Comparison of ENCODE assay signal across 1 cellular context in the genomic region with DNA sequence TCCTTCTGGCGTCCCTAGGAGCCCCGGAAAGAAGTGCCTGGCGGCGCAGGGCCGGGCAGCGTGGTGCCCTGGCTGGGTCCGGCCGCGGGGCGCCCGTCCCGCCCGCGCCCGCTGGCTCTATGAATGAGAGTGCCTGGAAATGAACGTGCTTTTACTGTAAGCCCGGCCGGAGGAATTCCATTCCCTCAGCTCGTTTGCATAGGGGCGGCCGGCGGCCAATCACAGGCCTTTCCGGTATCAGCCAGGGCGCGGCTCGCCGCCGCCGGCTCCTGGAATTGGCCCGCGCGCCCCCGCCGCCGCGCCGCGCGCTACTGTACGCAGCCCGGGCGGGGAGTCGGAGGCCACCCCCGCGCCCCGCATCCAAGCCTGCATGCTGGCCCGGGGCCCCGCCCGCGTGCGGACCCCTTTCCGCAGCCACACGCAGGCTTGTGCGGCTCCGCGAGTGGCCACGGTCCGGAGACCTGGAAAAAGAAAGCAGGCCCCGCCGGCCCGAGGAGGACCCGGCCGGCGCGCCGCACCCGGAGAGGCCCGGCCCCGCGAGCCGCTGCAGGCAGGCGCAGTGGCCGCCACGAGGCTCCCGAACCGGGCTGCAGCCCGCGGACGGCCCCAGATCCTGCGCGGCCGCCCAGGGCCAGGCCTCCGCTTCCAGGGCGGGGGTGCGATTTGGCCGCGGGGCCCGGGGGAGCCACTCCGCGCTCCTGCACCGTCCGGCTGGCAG.
TF ChIP-seq lines count a peak whose summit lies in the region.

No MANE protein-coding gene starts in this region.

TF ChIP-seq in HepG2, 621 proteins besides CTCF, POLR2A, EP300 and RAD21 (continued from another document and continues in another):
- no peak for TF ChIP-seq ZNF891 (CRISPR knock-in tag; IDR thresholded peaks at IDR 0.05)
- TF ChIP-seq, protein P1, sequence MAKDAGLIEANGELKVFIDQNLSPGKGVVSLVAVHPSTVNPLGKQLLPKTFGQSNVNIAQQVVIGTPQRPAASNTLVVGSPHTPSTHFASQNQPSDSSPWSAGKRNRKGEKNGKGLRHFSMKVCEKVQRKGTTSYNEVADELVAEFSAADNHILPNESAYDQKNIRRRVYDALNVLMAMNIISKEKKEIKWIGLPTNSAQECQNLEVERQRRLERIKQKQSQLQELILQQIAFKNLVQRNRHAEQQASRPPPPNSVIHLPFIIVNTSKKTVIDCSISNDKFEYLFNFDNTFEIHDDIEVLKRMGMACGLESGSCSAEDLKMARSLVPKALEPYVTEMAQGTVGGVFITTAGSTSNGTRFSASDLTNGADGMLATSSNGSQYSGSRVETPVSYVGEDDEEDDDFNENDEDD (CRISPR knock-in tag; IDR thresholded peaks at IDR 0.05; ENCODE audit: borderline replicate concordance) = peak; percentile 63; the same call in 1 of the 2 replicates
- no peak for TF ChIP-seq FOXM1 (CRISPR knock-in tag; IDR thresholded peaks at IDR 0.05)
- TF ChIP-seq, protein P2, sequence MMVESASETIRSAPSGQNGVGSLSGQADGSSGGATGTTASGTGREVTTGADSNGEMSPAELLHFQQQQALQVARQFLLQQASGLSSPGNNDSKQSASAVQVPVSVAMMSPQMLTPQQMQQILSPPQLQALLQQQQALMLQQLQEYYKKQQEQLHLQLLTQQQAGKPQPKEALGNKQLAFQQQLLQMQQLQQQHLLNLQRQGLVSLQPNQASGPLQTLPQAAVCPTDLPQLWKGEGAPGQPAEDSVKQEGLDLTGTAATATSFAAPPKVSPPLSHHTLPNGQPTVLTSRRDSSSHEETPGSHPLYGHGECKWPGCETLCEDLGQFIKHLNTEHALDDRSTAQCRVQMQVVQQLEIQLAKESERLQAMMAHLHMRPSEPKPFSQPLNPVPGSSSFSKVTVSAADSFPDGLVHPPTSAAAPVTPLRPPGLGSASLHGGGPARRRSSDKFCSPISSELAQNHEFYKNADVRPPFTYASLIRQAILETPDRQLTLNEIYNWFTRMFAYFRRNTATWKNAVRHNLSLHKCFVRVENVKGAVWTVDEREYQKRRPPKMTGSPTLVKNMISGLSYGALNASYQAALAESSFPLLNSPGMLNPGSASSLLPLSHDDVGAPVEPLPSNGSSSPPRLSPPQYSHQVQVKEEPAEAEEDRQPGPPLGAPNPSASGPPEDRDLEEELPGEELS (CRISPR knock-in tag; IDR thresholded peaks at IDR 0.05) = no peak
- no peak for TF ChIP-seq ZNF761 (CRISPR knock-in tag; conservative IDR thresholded peaks at IDR 0.05)
- TF ChIP-seq, protein P3, sequence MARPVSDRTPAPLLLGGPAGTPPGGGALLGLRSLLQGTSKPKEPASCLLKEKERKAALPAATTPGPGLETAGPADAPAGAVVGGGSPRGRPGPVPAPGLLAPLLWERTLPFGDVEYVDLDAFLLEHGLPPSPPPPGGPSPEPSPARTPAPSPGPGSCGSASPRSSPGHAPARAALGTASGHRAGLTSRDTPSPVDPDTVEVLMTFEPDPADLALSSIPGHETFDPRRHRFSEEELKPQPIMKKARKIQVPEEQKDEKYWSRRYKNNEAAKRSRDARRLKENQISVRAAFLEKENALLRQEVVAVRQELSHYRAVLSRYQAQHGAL (CRISPR knock-in tag; IDR thresholded peaks at IDR 0.05; ENCODE audit: not compliant biosample characterization) = no peak
- no peak for TF ChIP-seq KDM1A (CRISPR knock-in tag; IDR thresholded peaks at IDR 0.05)
- TF ChIP-seq ERF (CRISPR knock-in tag; IDR thresholded peaks at IDR 0.05) = no peak
- TF ChIP-seq, protein P4, sequence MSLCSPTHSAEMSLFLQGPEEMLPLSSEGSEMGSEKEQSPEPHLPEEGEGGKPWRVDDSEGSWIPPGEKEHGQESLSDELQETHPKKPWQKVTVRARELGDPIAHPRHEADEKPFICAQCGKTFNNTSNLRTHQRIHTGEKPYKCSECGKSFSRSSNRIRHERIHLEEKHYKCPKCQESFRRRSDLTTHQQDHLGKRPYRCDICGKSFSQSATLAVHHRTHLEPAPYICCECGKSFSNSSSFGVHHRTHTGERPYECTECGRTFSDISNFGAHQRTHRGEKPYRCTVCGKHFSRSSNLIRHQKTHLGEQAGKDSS (CRISPR knock-in tag; IDR thresholded peaks at IDR 0.05; ENCODE audit: borderline replicate concordance, low read depth) = no peak
- no peak for TF ChIP-seq TSC22D2 (CRISPR knock-in tag; IDR thresholded peaks at IDR 0.05; ENCODE audit: borderline replicate concordance)
- TF ChIP-seq GTF2F1 (IDR thresholded peaks at IDR 0.05; ENCODE audit: low read length) = 0 out of 2 replicates have a peak, but pooled peaks have one; percentile 30
- TF ChIP-seq NR2F6 (IDR thresholded peaks at IDR 0.05) = no peak
- TF ChIP-seq NR2F6 (CRISPR knock-in tag; IDR thresholded peaks at IDR 0.05) = no peak
- no peak for TF ChIP-seq NR3C1 (CRISPR knock-in tag; IDR thresholded peaks at IDR 0.05)
- TF ChIP-seq ZFAT (CRISPR knock-in tag; conservative IDR thresholded peaks at IDR 0.05) = 0 out of 2 replicates have a peak, but pooled peaks have one; percentile 34
- TF ChIP-seq ZNF484 (CRISPR knock-in tag; IDR thresholded peaks at IDR 0.05; ENCODE audit: borderline replicate concordance, low read depth) = no peak
- peak; percentile 88 for TF ChIP-seq PHF21A (CRISPR knock-in tag; IDR thresholded peaks at IDR 0.05)
- TF ChIP-seq ZNF256 (CRISPR knock-in tag; conservative IDR thresholded peaks at IDR 0.05) = no peak
- TF ChIP-seq ZNF337 (CRISPR knock-in tag; IDR thresholded peaks at IDR 0.05; ENCODE audit: borderline replicate concordance, low read depth) = no peak
- no peak for TF ChIP-seq ZNF747 (CRISPR knock-in tag; IDR thresholded peaks at IDR 0.05; ENCODE audit: borderline replicate concordance)
- TF ChIP-seq KLF6 (CRISPR knock-in tag; IDR thresholded peaks at IDR 0.05) = 0 out of 2 replicates have a peak, but pooled peaks have one; percentile 58
- no peak for TF ChIP-seq MEIS1 (CRISPR knock-in tag; IDR thresholded peaks at IDR 0.05; ENCODE audit: borderline replicate concordance)
- no peak for TF ChIP-seq ZNF136 (CRISPR knock-in tag; IDR thresholded peaks at IDR 0.05; ENCODE audit: low read depth)
- peak; percentile 60; the same call in 1 of the 2 replicates for TF ChIP-seq SALL2 (CRISPR knock-in tag; IDR thresholded peaks at IDR 0.05)
- no peak for TF ChIP-seq SMAD9 (CRISPR knock-in tag; IDR thresholded peaks at IDR 0.05)
- 0 out of 2 replicates have a peak, but pooled peaks have one; percentile 5 for TF ChIP-seq FOSL2 (CRISPR knock-in tag; IDR thresholded peaks at IDR 0.05)
- TF ChIP-seq, protein P5, sequence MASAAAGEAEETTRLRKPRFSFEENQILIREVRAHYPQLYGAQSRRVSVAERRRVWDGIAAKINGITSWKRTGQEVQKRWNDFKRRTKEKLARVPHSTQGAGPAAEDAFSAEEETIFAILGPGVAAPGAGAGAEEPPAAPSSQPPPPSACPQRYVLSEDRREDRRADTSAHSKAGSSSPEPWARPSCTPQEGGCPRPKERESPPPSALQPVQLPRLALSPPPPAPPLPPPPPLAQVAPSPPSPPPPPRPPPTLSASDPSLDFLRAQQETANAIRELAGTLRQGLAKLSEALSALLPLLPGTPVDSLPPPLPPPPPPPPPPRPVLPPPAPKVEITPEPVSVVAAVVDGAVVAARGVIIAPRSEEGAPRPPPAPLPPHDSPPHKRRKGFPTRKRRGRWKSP (CRISPR knock-in tag; IDR thresholded peaks at IDR 0.05) = peak; percentile 7; the same call in 1 of the 2 replicates
- no peak for TF ChIP-seq ZNF12 (CRISPR knock-in tag; IDR thresholded peaks at IDR 0.05)
- no peak; the same call in 1 of the 2 replicates for TF ChIP-seq ISX (CRISPR knock-in tag; conservative IDR thresholded peaks at IDR 0.05)
- no peak for TF ChIP-seq KLF9 (CRISPR knock-in tag; IDR thresholded peaks at IDR 0.05; ENCODE audit: low read depth)
- TF ChIP-seq MED13 (CRISPR knock-in tag; IDR thresholded peaks at IDR 0.05) = peak; percentile 57; the same call in 1 of the 2 replicates
- TF ChIP-seq IKZF4 (CRISPR knock-in tag; IDR thresholded peaks at IDR 0.05; ENCODE audit: borderline replicate concordance, low read depth, not compliant biosample characterization) = no peak
- no peak for TF ChIP-seq HMGA1 (CRISPR knock-in tag; conservative IDR thresholded peaks at IDR 0.05)
- TF ChIP-seq KAT8 (CRISPR knock-in tag; IDR thresholded peaks at IDR 0.05) = no peak
- no peak for TF ChIP-seq ZZZ3 (CRISPR knock-in tag; IDR thresholded peaks at IDR 0.05; ENCODE audit: borderline replicate concordance)
- no peak for TF ChIP-seq HMG20A (CRISPR knock-in tag; IDR thresholded peaks at IDR 0.05; ENCODE audit: borderline replicate concordance)
- TF ChIP-seq MTA1 (CRISPR knock-in tag; IDR thresholded peaks at IDR 0.05; ENCODE audit: borderline replicate concordance) = no peak; the same call in 1 of the 2 replicates
- TF ChIP-seq, protein P6, sequence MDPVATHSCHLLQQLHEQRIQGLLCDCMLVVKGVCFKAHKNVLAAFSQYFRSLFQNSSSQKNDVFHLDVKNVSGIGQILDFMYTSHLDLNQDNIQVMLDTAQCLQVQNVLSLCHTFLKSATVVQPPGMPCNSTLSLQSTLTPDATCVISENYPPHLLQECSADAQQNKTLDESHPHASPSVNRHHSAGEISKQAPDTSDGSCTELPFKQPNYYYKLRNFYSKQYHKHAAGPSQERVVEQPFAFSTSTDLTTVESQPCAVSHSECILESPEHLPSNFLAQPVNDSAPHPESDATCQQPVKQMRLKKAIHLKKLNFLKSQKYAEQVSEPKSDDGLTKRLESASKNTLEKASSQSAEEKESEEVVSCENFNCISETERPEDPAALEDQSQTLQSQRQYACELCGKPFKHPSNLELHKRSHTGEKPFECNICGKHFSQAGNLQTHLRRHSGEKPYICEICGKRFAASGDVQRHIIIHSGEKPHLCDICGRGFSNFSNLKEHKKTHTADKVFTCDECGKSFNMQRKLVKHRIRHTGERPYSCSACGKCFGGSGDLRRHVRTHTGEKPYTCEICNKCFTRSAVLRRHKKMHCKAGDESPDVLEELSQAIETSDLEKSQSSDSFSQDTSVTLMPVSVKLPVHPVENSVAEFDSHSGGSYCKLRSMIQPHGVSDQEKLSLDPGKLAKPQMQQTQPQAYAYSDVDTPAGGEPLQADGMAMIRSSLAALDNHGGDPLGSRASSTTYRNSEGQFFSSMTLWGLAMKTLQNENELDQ (CRISPR knock-in tag; IDR thresholded peaks at IDR 0.05; ENCODE audit: borderline replicate concordance) = no peak
- TF ChIP-seq SIX4 (CRISPR knock-in tag; IDR thresholded peaks at IDR 0.05) = no peak
- TF ChIP-seq CC2D1A (CRISPR knock-in tag; IDR thresholded peaks at IDR 0.05) = no peak
- TF ChIP-seq ARHGAP35 (CRISPR knock-in tag; IDR thresholded peaks at IDR 0.05; ENCODE audit: borderline replicate concordance) = no peak
- TF ChIP-seq, protein P7, sequence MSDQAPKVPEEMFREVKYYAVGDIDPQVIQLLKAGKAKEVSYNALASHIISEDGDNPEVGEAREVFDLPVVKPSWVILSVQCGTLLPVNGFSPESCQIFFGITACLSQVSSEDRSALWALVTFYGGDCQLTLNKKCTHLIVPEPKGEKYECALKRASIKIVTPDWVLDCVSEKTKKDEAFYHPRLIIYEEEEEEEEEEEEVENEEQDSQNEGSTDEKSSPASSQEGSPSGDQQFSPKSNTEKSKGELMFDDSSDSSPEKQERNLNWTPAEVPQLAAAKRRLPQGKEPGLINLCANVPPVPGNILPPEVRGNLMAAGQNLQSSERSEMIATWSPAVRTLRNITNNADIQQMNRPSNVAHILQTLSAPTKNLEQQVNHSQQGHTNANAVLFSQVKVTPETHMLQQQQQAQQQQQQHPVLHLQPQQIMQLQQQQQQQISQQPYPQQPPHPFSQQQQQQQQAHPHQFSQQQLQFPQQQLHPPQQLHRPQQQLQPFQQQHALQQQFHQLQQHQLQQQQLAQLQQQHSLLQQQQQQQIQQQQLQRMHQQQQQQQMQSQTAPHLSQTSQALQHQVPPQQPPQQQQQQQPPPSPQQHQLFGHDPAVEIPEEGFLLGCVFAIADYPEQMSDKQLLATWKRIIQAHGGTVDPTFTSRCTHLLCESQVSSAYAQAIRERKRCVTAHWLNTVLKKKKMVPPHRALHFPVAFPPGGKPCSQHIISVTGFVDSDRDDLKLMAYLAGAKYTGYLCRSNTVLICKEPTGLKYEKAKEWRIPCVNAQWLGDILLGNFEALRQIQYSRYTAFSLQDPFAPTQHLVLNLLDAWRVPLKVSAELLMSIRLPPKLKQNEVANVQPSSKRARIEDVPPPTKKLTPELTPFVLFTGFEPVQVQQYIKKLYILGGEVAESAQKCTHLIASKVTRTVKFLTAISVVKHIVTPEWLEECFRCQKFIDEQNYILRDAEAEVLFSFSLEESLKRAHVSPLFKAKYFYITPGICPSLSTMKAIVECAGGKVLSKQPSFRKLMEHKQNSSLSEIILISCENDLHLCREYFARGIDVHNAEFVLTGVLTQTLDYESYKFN (CRISPR knock-in tag; conservative IDR thresholded peaks at IDR 0.05) = no peak
- TF ChIP-seq PHB2 (IDR thresholded peaks at IDR 0.05; ENCODE audit: partially characterized antibody) = no peak
- no peak for TF ChIP-seq ZBTB3 (CRISPR knock-in tag; IDR thresholded peaks at IDR 0.05; ENCODE audit: borderline replicate concordance, low read depth)
- TF ChIP-seq, protein P8, sequence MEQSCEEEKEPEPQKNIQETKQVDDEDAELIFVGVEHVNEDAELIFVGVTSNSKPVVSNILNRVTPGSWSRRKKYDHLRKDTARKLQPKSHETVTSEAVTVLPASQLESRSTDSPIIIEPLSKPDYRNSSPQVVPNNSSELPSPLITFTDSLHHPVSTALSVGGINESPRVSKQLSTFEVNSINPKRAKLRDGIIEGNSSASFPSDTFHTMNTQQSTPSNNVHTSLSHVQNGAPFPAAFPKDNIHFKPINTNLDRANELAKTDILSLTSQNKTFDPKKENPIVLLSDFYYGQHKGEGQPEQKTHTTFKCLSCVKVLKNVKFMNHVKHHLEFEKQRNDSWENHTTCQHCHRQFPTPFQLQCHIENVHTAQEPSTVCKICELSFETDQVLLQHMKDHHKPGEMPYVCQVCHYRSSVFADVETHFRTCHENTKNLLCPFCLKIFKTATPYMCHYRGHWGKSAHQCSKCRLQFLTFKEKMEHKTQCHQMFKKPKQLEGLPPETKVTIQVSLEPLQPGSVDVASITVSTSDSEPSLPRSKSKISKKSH (CRISPR knock-in tag; IDR thresholded peaks at IDR 0.05; ENCODE audit: borderline replicate concordance) = no peak
- TF ChIP-seq ZNF552 (CRISPR knock-in tag; IDR thresholded peaks at IDR 0.05; ENCODE audit: borderline replicate concordance) = no peak
- TF ChIP-seq, protein P9, sequence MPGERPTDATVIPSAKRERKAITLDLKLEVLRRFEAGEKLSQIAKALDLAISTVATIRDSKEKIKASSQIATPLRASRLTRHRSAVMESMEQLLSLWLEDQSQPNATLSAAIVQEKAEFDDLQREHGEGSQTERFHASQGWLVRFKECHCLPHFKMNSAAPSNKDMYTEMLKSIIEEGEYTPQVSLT (CRISPR knock-in tag; IDR thresholded peaks at IDR 0.05; ENCODE audit: borderline replicate concordance, low read depth) = no peak
- TF ChIP-seq RNF2 (conservative IDR thresholded peaks at IDR 0.05; ENCODE audit: low read depth) = peak; percentile 55; the same call in 1 of the 2 replicates
- no peak for TF ChIP-seq ARID2 (CRISPR knock-in tag; IDR thresholded peaks at IDR 0.05; ENCODE audit: borderline replicate concordance)
- TF ChIP-seq ZNF230 (CRISPR knock-in tag; IDR thresholded peaks at IDR 0.05) = no peak
- no peak for TF ChIP-seq ZNF777 (CRISPR knock-in tag; IDR thresholded peaks at IDR 0.05)
